8 cellular contexts compared by ENCODE assay signal in the genomic region with DNA sequence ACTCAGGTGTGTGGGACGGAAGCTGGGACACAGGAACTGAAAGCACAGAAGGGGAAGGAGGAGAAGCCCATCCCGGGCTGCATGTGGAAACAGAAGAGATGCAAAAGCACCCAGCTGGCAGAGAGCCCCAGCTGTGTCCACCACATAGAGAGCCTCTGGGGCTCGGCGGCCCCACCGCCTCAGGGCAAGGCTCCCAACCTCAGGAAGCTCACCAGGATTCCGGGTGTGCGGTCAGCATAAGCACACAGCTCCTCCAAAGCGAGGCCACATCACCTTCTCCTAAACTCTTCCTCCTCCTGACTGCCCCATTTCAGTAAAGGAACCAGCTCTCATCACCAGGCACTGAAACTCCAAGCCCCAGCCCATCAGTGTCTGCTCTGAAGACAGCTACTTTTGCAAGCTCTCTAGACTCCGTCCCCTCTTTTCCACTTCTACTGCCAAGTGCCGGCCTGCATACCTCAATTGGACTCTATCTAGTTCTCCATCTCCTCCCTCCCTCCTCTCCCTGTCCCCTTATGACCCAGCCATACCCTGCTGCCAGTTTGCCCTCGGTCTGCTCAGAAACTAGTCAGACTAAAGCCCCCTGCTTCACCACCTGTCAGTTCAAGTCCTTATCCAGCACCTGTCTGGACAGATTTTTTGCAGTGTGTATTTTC. TPM values are rescaled to one million over a fixed set of nuclear protein-coding genes. Genes with fewer than 3 reads are reported as not detected.
DNase-seq lines count a peak whose midpoint lies in the region; ATAC-seq lines count a peak whose summit lies in the region.

No MANE protein-coding gene starts in this region.

- ATAC-seq in GM21423 (IDR thresholded peaks at IDR 0.05; ENCODE audit: unreplicated experiment) (peak; percentile 16), T-cell (replicated peaks in 1 of 4) (no peak)
- ATAC-seq in activated T-cell treated with anti-CD3 and anti-CD28 coated beads, Interleukin-2, amount 50 U/mL, for 4 hours: no peak

- no peak for DNase-seq in T-cell
- peak; percentile 31 for DNase-seq in kidney tubule cell (ENCODE audit: low spot score)
- DNase-seq in COLO829 (ENCODE audit: low spot score): no peak
- DNase-seq in activated T-cell treated with anti-CD3 and anti-CD28 coated beads, Interleukin-2, amount 50 U/mL, for 4 hours: no peak
- no peak for DNase-seq in NCI-H1694 treated with DMSO at 0.1 percent for 48 hours (lab: John Stamatoyannopoulos, UW)
- DNase-seq in DMS79 treated with DMSO at 0.1 percent for 48 hours (lab: John Stamatoyannopoulos, UW): no peak

- peak overlapping the region; percentile 79 to 87 for H3K27ac Mint-ChIP-seq in T-cell

- H3K27ac ChIP-seq in ACC112 (ENCODE audit: low read depth, low read length): peak overlapping the region; percentile 43; the same call in 1 of the 2 replicates

- peak overlapping the region in 1 of 3 donors; percentile 42 for H3K4me3 Mint-ChIP-seq in T-cell
- H3K4me3 Mint-ChIP-seq in activated T-cell treated with anti-CD3 and anti-CD28 coated beads, Interleukin-2, amount 50 U/mL, for 4 hours: no peak overlapping the region

- no peaks in the 10 kb centered on the region for H3K27me3 Mint-ChIP-seq in T-cell
- H3K27me3 Mint-ChIP-seq in activated T-cell treated with anti-CD3 and anti-CD28 coated beads, Interleukin-2, amount 50 U/mL, for 4 hours (ENCODE audit: low read depth): no peaks in the 10 kb centered on the region

- peaks cover 71 to 81% (median 76%) of the 10 kb centered on the region in 3 donors for H3K4me1 Mint-ChIP-seq in T-cell
- peaks cover 64% of the 10 kb centered on the region for H3K4me1 Mint-ChIP-seq in activated T-cell treated with anti-CD3 and anti-CD28 coated beads, Interleukin-2, amount 50 U/mL, for 4 hours (ENCODE audit: low read depth)

- H3K27me3 ChIP-seq in ACC112 (ENCODE audit: insufficient read depth, low read length): no peaks in the 10 kb centered on the region

- peaks cover 8% of the 10 kb centered on the region for H3K36me3 Mint-ChIP-seq in T-cell
- H3K36me3 Mint-ChIP-seq in activated T-cell treated with anti-CD3 and anti-CD28 coated beads, Interleukin-2, amount 50 U/mL, for 4 hours (ENCODE audit: insufficient read depth): peaks cover 3% of the 10 kb centered on the region

- no peak overlapping the region for H3K4me3 ChIP-seq in ACC112 (ENCODE audit: low read depth, low read length)

- peaks cover 74% of the 10 kb centered on the region for H3K79me2 ChIP-seq in ACC112 (ENCODE audit: control insufficient read depth, insufficient read depth, low read length, unreplicated experiment)

- POLR2A ChIA-PET in T-cell (lab: Charles Lee): interaction anchor here in 1 of 2 donors (0.5 kb wide), 1 partner anchor 20 kb away, joined by 3 read pairs; no protein-coding TSS in a partner anchor

- H3K9me3 Mint-ChIP-seq in T-cell: no peaks in the 10 kb centered on the region
- H3K9me3 Mint-ChIP-seq in activated T-cell treated with anti-CD3 and anti-CD28 coated beads, Interleukin-2, amount 50 U/mL, for 4 hours: no peaks in the 10 kb centered on the region

- peaks cover 8% of the 10 kb centered on the region; the same call in 1 of the 2 replicates for H3K36me3 ChIP-seq in ACC112 (ENCODE audit: insufficient read depth, low read length)

- H2AFZ ChIP-seq in ACC112 (ENCODE audit: low read length, unreplicated experiment): no peak overlapping the region

- H3K4me1 ChIP-seq in ACC112 (ENCODE audit: control insufficient read depth, insufficient read depth, low read length, unreplicated experiment): peaks cover 73% of the 10 kb centered on the region

- CTCF ChIA-PET in T-cell (lab: Charles Lee): interaction anchor here in 1 of 2 donors (0.7 kb wide), 1 partner anchor 53 kb away, joined by 3 read pairs; no protein-coding TSS in a partner anchor

RNA-seq across cellular contexts. Expression of a gene that starts 6.0 kb away (rescaled TPM):
- total RNA-seq in T-cell: 10 to 100 TPM; 18.9 to 35.1 (median 30.2) TPM
- 10 to 100 TPM; 15.0 to 18.1 (median 15.6) TPM for total RNA-seq in activated T-cell treated with anti-CD3 and anti-CD28 coated beads, Interleukin-2, amount 50 U/mL, for 4 hours

RNA-seq across cellular contexts. Expression of a gene that starts 21.5 kb away (rescaled TPM):
- total RNA-seq in T-cell: 10 to 100 TPM; 28.7 to 43.4 (median 37.9) TPM
- total RNA-seq in activated T-cell treated with anti-CD3 and anti-CD28 coated beads, Interleukin-2, amount 50 U/mL, for 4 hours: 10 to 100 TPM; 17.7 to 20.5 (median 19.2) TPM
